In the genomic region with DNA sequence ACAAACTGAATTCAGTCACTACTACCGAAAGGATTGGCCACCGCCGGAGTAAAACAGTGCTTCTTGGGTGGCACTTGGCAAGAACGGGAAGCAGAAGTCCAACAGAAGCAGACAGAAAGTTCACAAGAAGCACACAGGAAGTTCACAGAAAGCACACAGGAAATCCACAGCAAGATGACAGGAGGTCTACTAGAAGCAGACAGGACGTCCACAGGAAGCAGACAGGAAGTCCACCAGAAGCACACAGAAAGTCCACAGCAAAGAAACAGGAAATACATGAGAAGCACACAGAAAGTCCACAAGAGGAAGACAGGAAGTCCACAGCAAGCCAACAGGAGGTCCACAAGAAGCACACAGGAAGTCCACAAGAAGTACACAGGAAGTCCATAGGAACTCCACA, we compare ENCODE assay signal across 17 cellular contexts.
A peak's percentile ranks its signal among the peaks of the same experiment; 100 is the strongest.
DNase-seq lines count a peak whose midpoint lies in the region; ATAC-seq, FAIRE-seq and TF ChIP-seq lines count a peak whose summit lies in the region.
"Had no signal": no experiment of that assay in that cellular context is flagged by ENCODE, and none has a peak within 500 bp of the region (broad histone marks: within the 10 kb centered on the region; RNA-seq: fewer than 3 reads in every experiment).

No MANE protein-coding gene starts in this region.

- H3K4me1 ChIP-seq in CD8-positive, alpha-beta T cell (ENCODE audit: insufficient read depth, low read length): peaks cover 3% of the 10 kb centered on the region
- H3K4me1 ChIP-seq in osteoblast (ENCODE audit: insufficient read depth, low read length): no peaks in the 10 kb centered on the region
- H3K4me1 ChIP-seq: breast epithelium had no signal

- peaks cover 20% of the 10 kb centered on the region for H3K9me3 ChIP-seq in CD8-positive, alpha-beta T cell (ENCODE audit: low read length)
- H3K9me3 ChIP-seq in osteoblast (ENCODE audit: low read depth, low read length): no peaks in the 10 kb centered on the region
- H3K9me3 ChIP-seq: breast epithelium had no signal

- no peak for DNase-seq in activated CD4-positive, alpha-beta T cell treated with anti-CD3 and anti-CD28 coated beads for 36 hours
- no peak for DNase-seq in activated CD4-positive, alpha-beta T cell treated with anti-CD3 and anti-CD28 coated beads, Interleukin-2, amount 50 U/mL, for 48 hours
- DNase-seq in CD8-positive, alpha-beta T cell: no peak
- DNase-seq in RPMI8226 (peak; percentile 35), naive B cell (peak; percentile 23), osteoblast (ENCODE audit: insufficient read length, low spot score, missing footprints) (no peak), GM19239 (ENCODE audit: insufficient read length, low spot score) (no peak), omental fat pad (ENCODE audit: low spot score) (no peak)
- DNase-seq: dermis blood vessel endothelial cell; H9; left cardiac atrium; NK-92 treated with Interleukin-12 subunit alpha and Interleukin-12 subunit beta, amount 100 ng/mL, for 24 hours; small intestine had no signal

- POLR2A ChIA-PET in activated CD4-positive, alpha-beta T cell treated with anti-CD3 and anti-CD28 coated beads for 36 hours (lab: Charles Lee): no interaction called here
- POLR2A ChIA-PET in CD8-positive, alpha-beta T cell (lab: Charles Lee): no interaction called here

- no peak overlapping the region for H3K4me3 ChIP-seq in CD8-positive, alpha-beta T cell (ENCODE audit: low read depth, low read length)
- no peak overlapping the region for H3K4me3 ChIP-seq in osteoblast (ENCODE audit: insufficient read depth, low read length)
- H3K4me3 ChIP-seq: breast epithelium had no signal

- H3K79me2 ChIP-seq in osteoblast (ENCODE audit: insufficient read depth, low read length): no peaks in the 10 kb centered on the region

- no peak overlapping the region for H3K4me3 Mint-ChIP-seq in activated CD4-positive, alpha-beta T cell treated with anti-CD3 and anti-CD28 coated beads for 36 hours
- no peak overlapping the region for H3K4me3 Mint-ChIP-seq in CD8-positive, alpha-beta T cell
- peak overlapping the region in 5 of 8 donors; percentile 43 to 86 (median 65) for H3K4me3 Mint-ChIP-seq in naive B cell
- H3K4me3 Mint-ChIP-seq: H9, type B pancreatic cell had no signal

- H3K9me3 Mint-ChIP-seq in activated CD4-positive, alpha-beta T cell treated with anti-CD3 and anti-CD28 coated beads for 36 hours (ENCODE audit: low read depth): peaks cover 21% of the 10 kb centered on the region
- H3K9me3 Mint-ChIP-seq in CD8-positive, alpha-beta T cell: peaks cover 21% of the 10 kb centered on the region
- peaks cover 12 to 55% (median 40%) of the 10 kb centered on the region in 7 donors for H3K9me3 Mint-ChIP-seq in naive B cell

- no peaks in the 10 kb centered on the region for H3K36me3 ChIP-seq in CD8-positive, alpha-beta T cell (ENCODE audit: insufficient read depth, low read length)
- no peaks in the 10 kb centered on the region for H3K36me3 ChIP-seq in osteoblast (ENCODE audit: insufficient read depth, low read length)
- H3K36me3 ChIP-seq: breast epithelium had no signal

- FAIRE-seq in GM19239 (lab: Jason Lieb, UNC): no peak
- FAIRE-seq: frontal cortex, small intestine had no signal

- CTCF ChIA-PET in activated CD4-positive, alpha-beta T cell treated with anti-CD3 and anti-CD28 coated beads for 36 hours (lab: Charles Lee): no interaction called here
- CTCF ChIA-PET in CD8-positive, alpha-beta T cell (lab: Charles Lee): no interaction called here

- ATAC-seq in activated CD4-positive, alpha-beta T cell treated with anti-CD3 and anti-CD28 coated beads for 36 hours: no peak
- ATAC-seq in CD8-positive, alpha-beta T cell: no peak
- ATAC-seq in naive B cell (ENCODE audit: low read depth in 2 of 2) (peak; percentile 69 to 77), omental fat pad (ENCODE audit: low FRiP score) (no peak)
- ATAC-seq: left cardiac atrium had no signal

- TF ChIP-seq CTCF in CD8-positive, alpha-beta T cell (IDR thresholded peaks at IDR 0.05): no peak
- TF ChIP-seq CTCF in osteoblast (IDR thresholded peaks at IDR 0.05; ENCODE audit: extremely low read depth, low read depth, low read length) (no peak), omental fat pad (IDR thresholded peaks at IDR 0.05) (no peak)

- no peaks in the 10 kb centered on the region for H3K27me3 ChIP-seq in CD8-positive, alpha-beta T cell (ENCODE audit: insufficient read depth, low read length)
- H3K27me3 ChIP-seq in osteoblast (ENCODE audit: insufficient read depth, low read length): no peaks in the 10 kb centered on the region
- H3K27me3 ChIP-seq: breast epithelium had no signal

- no peaks in the 10 kb centered on the region for H3K27me3 Mint-ChIP-seq in activated CD4-positive, alpha-beta T cell treated with anti-CD3 and anti-CD28 coated beads for 36 hours
- no peaks in the 10 kb centered on the region for H3K27me3 Mint-ChIP-seq in CD8-positive, alpha-beta T cell (ENCODE audit: low read depth)
- peaks cover 0 to 4% (median 0%) of the 10 kb centered on the region in 3 donors for H3K27me3 Mint-ChIP-seq in naive B cell
- H3K27me3 Mint-ChIP-seq: type B pancreatic cell had no signal

- H2AFZ ChIP-seq in osteoblast (ENCODE audit: low read length): no peak overlapping the region

- H4K20me1 ChIP-seq in osteoblast (ENCODE audit: insufficient read depth, low read length): no peaks in the 10 kb centered on the region

- peak overlapping the region; percentile 22 for H3K27ac ChIP-seq in CD8-positive, alpha-beta T cell (ENCODE audit: low read depth, low read length)
- no peak overlapping the region for H3K27ac ChIP-seq in osteoblast (ENCODE audit: low read depth, low read length)
- H3K27ac ChIP-seq: breast epithelium, VCaP had no signal

- peaks cover 11% of the 10 kb centered on the region for H3K36me3 Mint-ChIP-seq in activated CD4-positive, alpha-beta T cell treated with anti-CD3 and anti-CD28 coated beads for 36 hours (ENCODE audit: low read depth)
- no peaks in the 10 kb centered on the region for H3K36me3 Mint-ChIP-seq in CD8-positive, alpha-beta T cell
- peaks cover 0 to 32% of the 10 kb centered on the region in 2 donors for H3K36me3 Mint-ChIP-seq in naive B cell
- H3K36me3 Mint-ChIP-seq: type B pancreatic cell had no signal

- H3K4me2 ChIP-seq in osteoblast (ENCODE audit: insufficient read depth, low read length): no peak overlapping the region

- H3K4me1 Mint-ChIP-seq in activated CD4-positive, alpha-beta T cell treated with anti-CD3 and anti-CD28 coated beads for 36 hours: peaks cover 15% of the 10 kb centered on the region
- H3K4me1 Mint-ChIP-seq in CD8-positive, alpha-beta T cell (ENCODE audit: low read depth): peaks cover 23% of the 10 kb centered on the region
- peaks cover 13 to 16% (median 16%) of the 10 kb centered on the region in 3 donors for H3K4me1 Mint-ChIP-seq in naive B cell
- H3K4me1 Mint-ChIP-seq: H9 had no signal

- intact Hi-C loops in activated CD4-positive, alpha-beta T cell treated with anti-CD3 and anti-CD28 coated beads for 36 hours (cut with DNase I, micrococcal nuclease): no loop called here
- intact Hi-C loops in CD8-positive, alpha-beta T cell (cut with DNase I, micrococcal nuclease): no loop called here

- H3K27ac Mint-ChIP-seq in activated CD4-positive, alpha-beta T cell treated with anti-CD3 and anti-CD28 coated beads for 36 hours: peak overlapping the region; percentile 55
- peak overlapping the region; percentile 86 for H3K27ac Mint-ChIP-seq in CD8-positive, alpha-beta T cell
- H3K27ac Mint-ChIP-seq in naive B cell: peak overlapping the region; percentile 81 to 96 (median 84)
- H3K27ac Mint-ChIP-seq: H9, type B pancreatic cell had no signal

Comparison
In these comparisons a context has a peak if more than half of its experiments do, and no peak if none do; other contexts are left out.
1. ATAC-seq: peak in naive B cell (2 of 2); none in activated CD4-positive, alpha-beta T cell treated with anti-CD3 and anti-CD28 coated beads for 36 hours (single experiment), CD8-positive, alpha-beta T cell (single experiment) and omental fat pad (single experiment).
2. DNase-seq: peak in RPMI8226 (single experiment) and naive B cell (single experiment); none in activated CD4-positive, alpha-beta T cell treated with anti-CD3 and anti-CD28 coated beads for 36 hours (single experiment), activated CD4-positive, alpha-beta T cell treated with anti-CD3 and anti-CD28 coated beads, Interleukin-2, amount 50 U/mL, for 48 hours (0 of 2), CD8-positive, alpha-beta T cell (0 of 7), osteoblast (single experiment), GM19239 (single experiment) and omental fat pad (single experiment).
3. H3K4me3 Mint-ChIP-seq: peak in naive B cell (5 of 8); none in activated CD4-positive, alpha-beta T cell treated with anti-CD3 and anti-CD28 coated beads for 36 hours (single experiment) and CD8-positive, alpha-beta T cell (single experiment).
4. Peak in every context shown above with its lines, with median percentiles within 50 percentile points of each other: H3K27ac Mint-ChIP-seq.